25 cellular contexts compared by ENCODE assay signal in the genomic region with DNA sequence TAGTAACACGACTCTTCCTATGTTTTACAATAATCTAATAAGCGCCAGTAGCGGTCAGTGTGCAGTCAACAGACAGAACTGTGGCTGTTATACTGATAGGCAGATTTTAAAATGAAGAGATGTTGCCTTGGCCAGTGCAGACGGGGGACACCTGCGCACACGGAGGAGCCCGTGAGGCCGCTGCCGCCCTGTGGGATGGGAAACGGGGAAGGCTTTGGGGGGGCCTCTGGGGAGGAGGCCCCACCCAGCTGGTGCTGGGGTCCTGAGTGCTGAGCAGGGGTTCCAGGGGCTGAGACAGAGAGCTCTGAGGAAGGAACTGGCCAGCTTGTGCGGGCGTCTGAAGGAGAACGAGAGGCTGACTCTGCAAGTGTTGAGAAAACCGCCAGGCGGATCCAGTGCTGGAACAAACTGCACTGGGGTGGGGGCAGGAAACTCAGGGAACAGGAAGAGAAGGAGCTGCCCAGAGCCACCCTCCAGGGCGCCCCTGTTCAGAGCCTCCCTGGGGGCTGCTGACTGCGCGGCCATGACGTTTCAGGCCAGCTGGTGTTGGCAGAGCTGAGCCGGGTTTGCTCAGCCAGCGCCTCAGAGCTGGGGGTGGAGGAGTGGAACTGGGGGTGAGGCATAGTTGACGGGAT.
"Had no signal": no experiment of that assay in that cellular context is flagged by ENCODE, and none has a peak within 500 bp of the region (broad histone marks: within the 10 kb centered on the region; RNA-seq: fewer than 3 reads in every experiment).

No MANE protein-coding gene starts in this region.

- H3K27me3 ChIP-seq: brain microvascular endothelial cell, right atrium auricular region, tibial nerve had no signal

- H3K4me1 ChIP-seq: esophagus squamous epithelium, pancreas, right atrium auricular region, stomach, suprapubic skin, tibial nerve had no signal

- H3K36me3 ChIP-seq: brain microvascular endothelial cell, esophagus squamous epithelium, pancreas, right atrium auricular region, stomach, suprapubic skin, tibial nerve, WERI-Rb-1 had no signal

- H3K9me3 ChIP-seq: esophagus squamous epithelium, pancreas, right atrium auricular region, stomach, suprapubic skin, tibial nerve had no signal

- H3K27ac ChIP-seq: brain microvascular endothelial cell, esophagus squamous epithelium, pancreas, right atrium auricular region, stomach, suprapubic skin, tibial nerve, WERI-Rb-1 had no signal

- DNase-seq: activated CD4-positive, alpha-beta memory T cell treated with anti-CD3 and anti-CD28 coated beads for 36 hours; activated CD4-positive, alpha-beta T cell treated with anti-CD3 and anti-CD28 coated beads for 48 hours; activated CD8-positive, alpha-beta memory T cell treated with anti-CD3 and anti-CD28 coated beads, Interleukin-2, amount 50 U/mL, for 4 hours; activated naive CD4-positive, alpha-beta T cell treated with anti-CD3 and anti-CD28 coated beads for 36 hours; activated naive CD8-positive, alpha-beta T cell treated with anti-CD3 and anti-CD28 coated beads, Interleukin-2, amount 10 ng/mL, durations not matched to agents 7 days and 5 days; activated T-cell treated with anti-CD3 and anti-CD28 coated beads, Interleukin-2, amount 50 U/mL, for 1 hour; amniotic stem cell; brain microvascular endothelial cell; central memory CD4-positive, alpha-beta T cell; dermis blood vessel endothelial cell; effector CD4-positive, alpha-beta T cell; esophagus squamous epithelium; foreskin melanocyte; naive B cell; nephron progenitor cell; stimulated activated CD4-positive, alpha-beta T cell treated with anti-CD3 and anti-CD28 coated beads, Interleukin-15, amount 100 ng/mL, for 24 hours; stimulated activated CD4-positive, alpha-beta T cell treated with anti-CD3 and anti-CD28 coated beads, Interleukin-2, amount 100 ng/mL, for 24 hours; stimulated activated naive B cell treated with anti-CD40 and anti-IgM and Interleukin-4, amounts not matched to agents 10 μg/mL and 1 μg/mL and 100 μg/mL, for 72 hours; stomach; T-helper 9 cell; WERI-Rb-1 had no signal

- H3K4me3 ChIP-seq: esophagus squamous epithelium, pancreas, right atrium auricular region, stomach, suprapubic skin, tibial nerve had no signal
